ENCODE assay signal across 8 cellular contexts in the genomic region with DNA sequence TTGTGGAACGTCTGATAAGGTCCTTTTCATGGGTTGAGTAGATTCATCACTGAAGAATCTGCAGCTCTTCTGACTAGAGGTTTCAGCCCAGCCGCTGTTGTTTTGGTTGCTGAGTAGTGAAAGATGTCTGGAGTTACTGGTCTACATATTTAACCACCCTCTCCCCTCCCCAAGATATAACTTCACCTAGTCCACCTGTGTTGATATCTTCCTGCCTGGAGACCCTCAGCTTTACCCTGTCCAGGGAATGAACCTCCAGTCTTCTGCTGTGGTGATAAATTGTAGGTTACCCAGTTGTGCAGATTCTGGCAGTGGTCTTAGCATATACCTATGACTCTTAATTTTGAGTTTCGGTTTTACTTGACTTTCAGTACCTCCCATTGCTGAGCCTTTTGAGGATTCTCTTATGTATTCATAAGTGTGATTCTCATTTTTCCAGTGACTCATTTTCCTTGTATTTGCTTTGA.
DNase-seq lines count a peak whose midpoint lies in the region; ATAC-seq and TF ChIP-seq lines count a peak whose summit lies in the region.

No MANE protein-coding gene starts in this region.

- H3K27ac Mint-ChIP-seq in activated T-cell treated with anti-CD3 and anti-CD28 coated beads, Interleukin-2, amount 50 U/mL, for 24 hours = peak overlapping the region; percentile 96

- TF ChIP-seq CTCF in thyroid gland (IDR thresholded peaks at IDR 0.05) = no peak

- H3K27me3 ChIP-seq in thyroid gland = no peaks in the 10 kb centered on the region

- peaks cover 71% of the 10 kb centered on the region for H3K4me1 Mint-ChIP-seq in activated T-cell treated with anti-CD3 and anti-CD28 coated beads, Interleukin-2, amount 50 U/mL, for 24 hours (ENCODE audit: low read depth)

- H3K27ac ChIP-seq in thyroid gland = no peak overlapping the region

- no peaks in the 10 kb centered on the region for H3K9me3 Mint-ChIP-seq in activated T-cell treated with anti-CD3 and anti-CD28 coated beads, Interleukin-2, amount 50 U/mL, for 24 hours

- ATAC-seq in GM19324 (IDR thresholded peaks at IDR 0.05; ENCODE audit: low FRiP score, unreplicated experiment) (peak; percentile 95), HG03139 (IDR thresholded peaks at IDR 0.05; ENCODE audit: unreplicated experiment) (peak; percentile 87)

- intact Hi-C loops in thyroid gland (cut with DNase I) = no loop called here

- 71 to 74% methylated on average over 3 of the region's 3 CpGs for WGBS in thyroid gland, 2 donors

- H3K4me1 ChIP-seq in thyroid gland = peaks cover 13 to 15% of the 10 kb centered on the region in 2 donors

- H3K27me3 Mint-ChIP-seq in activated T-cell treated with anti-CD3 and anti-CD28 coated beads, Interleukin-2, amount 50 U/mL, for 24 hours = no peaks in the 10 kb centered on the region

- peaks cover 7% of the 10 kb centered on the region for H3K36me3 Mint-ChIP-seq in activated T-cell treated with anti-CD3 and anti-CD28 coated beads, Interleukin-2, amount 50 U/mL, for 24 hours (ENCODE audit: low read depth)

- peak; percentile 65 for DNase-seq in activated T-cell treated with anti-CD3 and anti-CD28 coated beads, Interleukin-2, amount 50 U/mL, for 24 hours
- DNase-seq in stimulated activated CD4-positive, alpha-beta T cell treated with anti-CD3 and anti-CD28 coated beads, Interleukin-2, amount 100 ng/mL, for 48 hours = peak; percentile 14 to 37
- no peak for DNase-seq in Ammon's horn (ENCODE audit: low spot score)
- no peak for DNase-seq in thyroid gland
- no peak for DNase-seq in SKM-1 (lab: John Stamatoyannopoulos, UW; ENCODE audit: unreplicated experiment)
- no peak for DNase-seq in HuH-7 (ENCODE audit: low spot score)

- peak overlapping the region; percentile 65 for H3K4me3 Mint-ChIP-seq in activated T-cell treated with anti-CD3 and anti-CD28 coated beads, Interleukin-2, amount 50 U/mL, for 24 hours

- H3K4me3 ChIP-seq in thyroid gland (replicated peaks in 1 of 3) = no peak overlapping the region

- TF ChIP-seq POLR2A in thyroid gland (IDR thresholded peaks at IDR 0.05) = no peak

- H3K36me3 ChIP-seq in thyroid gland = no peaks in the 10 kb centered on the region

- H3K9me3 ChIP-seq in thyroid gland = no peaks in the 10 kb centered on the region

Comparison
In these comparisons a context has a peak if more than half of its experiments do, and no peak if none do; other contexts are left out.
1. DNase-seq: peak in activated T-cell treated with anti-CD3 and anti-CD28 coated beads, Interleukin-2, amount 50 U/mL, for 24 hours (single experiment) and stimulated activated CD4-positive, alpha-beta T cell treated with anti-CD3 and anti-CD28 coated beads, Interleukin-2, amount 100 ng/mL, for 48 hours (2 of 2); none in Ammon's horn (single experiment), thyroid gland (0 of 2), SKM-1 (single experiment) and HuH-7 (single experiment).